Comparison of ENCODE assay signal across 8 cellular contexts in the genomic region with DNA sequence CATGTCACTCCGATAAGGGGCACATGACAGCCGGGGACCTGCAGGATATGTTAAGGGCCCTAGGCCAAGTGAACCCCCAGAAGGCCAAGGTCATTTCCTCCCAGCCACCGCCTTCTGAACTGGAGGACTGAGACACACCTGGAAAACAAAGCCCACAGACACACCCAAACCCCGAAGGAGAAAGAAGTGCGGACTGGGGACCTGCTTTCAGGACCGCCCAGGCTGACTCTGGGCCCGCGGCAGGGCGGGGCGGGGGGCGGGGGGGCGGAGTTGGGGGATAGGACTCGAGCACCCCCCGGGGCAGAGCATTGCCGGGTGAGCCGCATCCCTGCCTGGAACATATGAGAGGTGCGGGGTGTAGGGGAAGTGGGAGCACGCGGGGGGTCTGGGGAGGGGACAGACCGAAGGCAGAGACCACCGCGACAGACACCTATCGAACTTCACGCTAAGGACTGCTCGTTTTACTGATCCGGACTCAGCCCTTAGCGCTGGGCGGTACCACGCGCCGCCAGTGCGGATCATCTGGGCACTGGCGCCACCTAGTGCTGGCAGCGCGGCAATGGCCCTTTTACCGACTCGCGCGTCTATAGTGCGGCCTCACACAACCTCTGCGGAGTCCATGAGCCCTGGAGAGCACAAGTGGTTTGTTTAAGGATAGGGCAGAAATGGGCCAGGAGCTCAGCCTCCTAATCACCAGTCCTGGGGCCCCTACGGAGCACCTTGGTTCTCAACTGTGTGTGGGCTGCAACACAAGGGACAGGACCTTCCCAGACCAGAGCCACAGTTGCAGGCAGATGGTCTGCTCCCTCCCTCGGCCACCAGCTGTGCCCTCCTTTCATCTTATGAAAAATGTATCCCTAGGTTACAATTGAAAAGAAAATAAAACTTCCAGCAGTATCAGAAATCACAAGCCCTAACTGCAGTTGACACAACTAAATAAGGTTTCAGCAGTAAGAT.
A peak's percentile ranks its signal among the peaks of the same experiment; 100 is the strongest.
DNase-seq lines count a peak whose midpoint lies in the region; ATAC-seq and TF ChIP-seq lines count a peak whose summit lies in the region.

No MANE protein-coding gene starts in this region.

- peak; percentile 95 for ATAC-seq in GM18873 (IDR thresholded peaks at IDR 0.05; ENCODE audit: low FRiP score, unreplicated experiment)
- ATAC-seq in HG03135 (IDR thresholded peaks at IDR 0.05; ENCODE audit: unreplicated experiment), result peak; percentile 99

- peak; percentile 96 for TF ChIP-seq CTCF in AG09319 (IDR thresholded peaks at IDR 0.05; ENCODE audit: low read depth, low read length)

- DNase-seq in AG09319 (ENCODE audit: extremely low read depth, low read depth) (peak; percentile 15), NCI-H2196 treated with DMSO at 0.1 percent for 48 hours (lab: John Stamatoyannopoulos, UW; ENCODE audit: unreplicated experiment) (peak; percentile 46), cerebellum (ENCODE audit: low spot score) (peak; percentile 73), kidney tubule cell (ENCODE audit: low spot score) (peak; percentile 64)
- DNase-seq in activated CD4-positive, alpha-beta T cell treated with anti-CD3 and anti-CD28 coated beads for 24 hours (ENCODE audit: low read depth in 2 of 2), result peak; percentile 63 to 72
- DNase-seq in stimulated activated CD4-positive, alpha-beta T cell treated with anti-CD3 and anti-CD28 coated beads, Interleukin-1b, Interleukin-23, amount 100 ng/mL, for 4 hours (ENCODE audit: low read depth in 2 of 2), result peak; percentile 68 to 78

Comparison
In these comparisons a context has a peak if more than half of its experiments do, and no peak if none do; other contexts are left out.
1. Peak in every context shown above with its lines: DNase-seq and ATAC-seq.
2. DNase-seq: peak in every context shown above with its lines; median percentile 73 in cerebellum; 73 in stimulated activated CD4-positive, alpha-beta T cell treated with anti-CD3 and anti-CD28 coated beads, Interleukin-1b, Interleukin-23, amount 100 ng/mL, for 4 hours; 68 in activated CD4-positive, alpha-beta T cell treated with anti-CD3 and anti-CD28 coated beads for 24 hours; 64 in kidney tubule cell; 46 in NCI-H2196 treated with DMSO at 0.1 percent for 48 hours; 15 in AG09319.